16 cellular contexts compared by ENCODE assay signal in the genomic region with DNA sequence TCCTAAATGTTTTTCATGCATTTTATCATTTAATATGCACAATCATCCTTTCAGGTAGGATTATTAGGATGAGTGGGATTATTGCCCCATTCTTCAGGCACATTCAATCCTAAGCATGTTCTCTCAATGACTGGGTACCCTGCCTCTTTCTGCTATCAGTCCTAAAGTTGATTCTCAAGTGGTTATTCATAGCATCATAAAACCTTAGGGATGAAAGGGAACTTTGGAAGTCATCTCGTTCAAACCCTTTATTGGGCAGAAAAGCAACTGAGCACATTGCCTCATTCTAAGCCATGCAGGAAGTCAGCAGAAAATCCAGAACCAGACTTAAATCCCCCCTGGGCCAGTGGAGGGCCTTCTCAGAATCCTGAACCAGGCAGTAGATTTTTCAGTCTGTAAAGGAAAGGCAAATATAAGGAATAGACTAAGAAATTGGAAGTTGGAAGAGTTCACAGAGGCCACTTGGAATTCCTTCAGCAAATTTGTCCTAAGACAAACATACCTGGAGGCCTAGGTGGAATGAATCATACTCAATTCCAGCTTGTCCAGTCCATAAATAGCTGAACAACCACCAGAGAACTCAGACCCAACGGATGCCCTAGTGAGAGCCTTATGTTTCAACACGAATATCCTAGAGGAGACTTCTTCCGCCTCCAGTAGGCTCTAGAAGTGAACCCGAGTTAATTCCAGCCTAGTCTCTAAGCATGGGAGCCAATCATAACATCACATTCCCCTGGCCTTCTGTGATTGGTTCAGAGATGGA.
DNase-seq lines count a peak whose midpoint lies in the region; ATAC-seq, FAIRE-seq and TF ChIP-seq lines count a peak whose summit lies in the region.
"Had no signal": no experiment of that assay in that cellular context is flagged by ENCODE, and none has a peak within 500 bp of the region (broad histone marks: within the 10 kb centered on the region; RNA-seq: fewer than 3 reads in every experiment).

No MANE protein-coding gene starts in this region.

- intact Hi-C loops in HCT116 (cut with micrococcal nuclease) (no loop called here), gastrocnemius medialis (cut with DNase I; ENCODE audit: low total_unique reads) (loop anchor here (5.0 to 10.0 kb wide), 2 partner anchors 114 to 288 kb away; no protein-coding TSS in a partner anchor)

- H3K9me2 ChIP-seq in HCT116 (ENCODE audit: insufficient read depth) = no peaks in the 10 kb centered on the region

- no peak for TF ChIP-seq RAD21 in HCT116 (IDR thresholded peaks at IDR 0.05; ENCODE audit: low read depth)

- peaks cover 19% of the 10 kb centered on the region for H3K27me3 ChIP-seq in HCT116 (ENCODE audit: insufficient read depth, low read length)
- no peaks in the 10 kb centered on the region for H3K27me3 ChIP-seq in RWPE2 (ENCODE audit: insufficient read depth, poor library complexity, severe bottlenecking)
- no peaks in the 10 kb centered on the region for H3K27me3 ChIP-seq in foreskin keratinocyte
- no peaks in the 10 kb centered on the region for H3K27me3 ChIP-seq in gastrocnemius medialis

- DNase-seq in HCT116 (ENCODE audit: low read depth, low spot score) = no peak
- no peak for DNase-seq in RWPE2 (ENCODE audit: low spot score)
- peak; percentile 58 to 79 for DNase-seq in foreskin keratinocyte
- no peak for DNase-seq in gastrocnemius medialis
- no peak for DNase-seq in HCEC 1CT
- DNase-seq in urothelium cell line (ENCODE audit: low spot score) = no peak
- DNase-seq: CD4-positive, CD25-positive, alpha-beta regulatory T cell; DMS79; IMR-90; Karpas-422; NCI-H1417; NCI-H187 treated with DMSO at 0.1 percent for 48 hours; NCI-H526 treated with DMSO at 0.1 percent for 48 hours; RPMI8226 had no signal

- in situ Hi-C loops in gastrocnemius medialis (cut with MboI; ENCODE audit: low sequenced_read_pairs in 4 of 4) = no loop called here

- no peak for ATAC-seq in HCT116
- peak; percentile 97 for ATAC-seq in RWPE2 (ENCODE audit: low read depth)
- ATAC-seq in foreskin keratinocyte = peak; percentile 62
- no peak for ATAC-seq in gastrocnemius medialis
- no peak for ATAC-seq in HG02678 (IDR thresholded peaks at IDR 0.05; ENCODE audit: unreplicated experiment)

- no peak overlapping the region for H3K9ac ChIP-seq in HCT116 (ENCODE audit: low read length)

- no peak for FAIRE-seq in urothelium cell line (lab: Jason Lieb, UNC)
- FAIRE-seq: H54 had no signal

- POLR2A ChIA-PET in HCT116 (lab: Charles Lee) = no interaction called here

- H3K36me3 ChIP-seq in HCT116 (ENCODE audit: control insufficient read depth in 1 of 2, insufficient read depth in 2 of 2, low read length in 2 of 2) (no peaks in the 10 kb centered on the region), RWPE2 (ENCODE audit: low read depth) (no peaks in the 10 kb centered on the region), gastrocnemius medialis (no peaks in the 10 kb centered on the region)

- RAD21 ChIA-PET in HCT116 (lab: Charles Lee; ENCODE audit: low non-redundant PET in 1 of 2, low total read pairs in 2 of 2, uncharacterized antibody in 2 of 2, unreplicated experiment in 2 of 2) = no interaction called here

- H3K4me2 ChIP-seq in HCT116 (ENCODE audit: low read length) = 0 out of 2 replicates have a peak overlapping the region, but pooled peaks have one; percentile 13

- peaks cover 0 to 8% of the 10 kb centered on the region in 2 experiments; a peak in 1 of 4 replicates for H3K4me1 ChIP-seq in HCT116 (ENCODE audit: control insufficient read depth in 1 of 2, insufficient read depth in 2 of 2, low read length in 2 of 2)
- H3K4me1 ChIP-seq in RWPE2 (ENCODE audit: insufficient read depth, poor library complexity, severe bottlenecking) = peaks cover 16% of the 10 kb centered on the region
- H3K4me1 ChIP-seq in foreskin keratinocyte = no peaks in the 10 kb centered on the region
- H3K4me1 ChIP-seq in gastrocnemius medialis = no peaks in the 10 kb centered on the region

- H3K4me3 ChIP-seq in HCT116 (replicated peaks in 1 of 2; ENCODE audit: low read depth in 1 of 2, low read length in 2 of 2) = no peak overlapping the region
- no peak overlapping the region for H3K4me3 ChIP-seq in RWPE2 (ENCODE audit: severe bottlenecking)
- H3K4me3 ChIP-seq in gastrocnemius medialis = no peak overlapping the region

- CTCF ChIA-PET in HCT116 (lab: Charles Lee) = no interaction called here

- H3K27ac ChIP-seq in HCT116 (ENCODE audit: low read depth, low read length) (no peak overlapping the region), RWPE2 (ENCODE audit: poor library complexity, severe bottlenecking) (peak overlapping the region; percentile 73), foreskin keratinocyte (no peak overlapping the region), gastrocnemius medialis (peak overlapping the region in 3 of 4 donors; percentile 21 to 77 (median 52))

- no peak for TF ChIP-seq CTCF in HCT116 (IDR thresholded peaks at IDR 0.05 in 2 of 3, conservative IDR thresholded peaks at IDR 0.05 in 1 of 3; ENCODE audit: borderline replicate concordance in 1 of 3, insufficient read depth in 1 of 3, low read depth in 2 of 3, low read length in 2 of 3)
- no peak for TF ChIP-seq CTCF in RWPE2 (IDR thresholded peaks at IDR 0.05; ENCODE audit: poor library complexity, severe bottlenecking)
- TF ChIP-seq CTCF in foreskin keratinocyte (conservative IDR thresholded peaks at IDR 0.05) = no peak
- TF ChIP-seq CTCF in gastrocnemius medialis (IDR thresholded peaks at IDR 0.05 in 4 of 5, conservative IDR thresholded peaks at IDR 0.05 in 1 of 5) = no peak

- no peaks in the 10 kb centered on the region for H3K79me2 ChIP-seq in HCT116 (ENCODE audit: insufficient read depth, low read length)

- TF ChIP-seq POLR2A in HCT116 (IDR thresholded peaks at IDR 0.05; ENCODE audit: borderline replicate concordance, extremely low read depth, insufficient read depth, insufficient read length) = no peak
- TF ChIP-seq POLR2A in gastrocnemius medialis (IDR thresholded peaks at IDR 0.05) = no peak

- BruUV-seq in HCT116 (replicated peaks; lab: Mats Ljungman, UMichigan) = no TSS peak

- no peaks in the 10 kb centered on the region for H3K9me3 ChIP-seq in HCT116 (ENCODE audit: control insufficient read depth in 1 of 2, insufficient read depth in 1 of 2, low read depth in 1 of 2, low read length in 2 of 2)
- H3K9me3 ChIP-seq in RWPE2 (ENCODE audit: severe bottlenecking) = no peaks in the 10 kb centered on the region
- H3K9me3 ChIP-seq in gastrocnemius medialis = no peaks in the 10 kb centered on the region

- no peaks in the 10 kb centered on the region; the same call in 1 of the 2 replicates for H4K20me1 ChIP-seq in HCT116 (ENCODE audit: insufficient read depth)

- H2AFZ ChIP-seq in HCT116 (ENCODE audit: low read depth, low read length, poor library complexity, severe bottlenecking) = no peak overlapping the region

TF ChIP-seq in HCT116, 20 proteins besides CTCF, POLR2A, EP300 and RAD21:
- no peak for TF ChIP-seq ZNF274 (IDR thresholded peaks at IDR 0.05; ENCODE audit: low read depth, low read length)
- TF ChIP-seq YY1 (IDR thresholded peaks at IDR 0.05; ENCODE audit: extremely low read depth, insufficient replicate concordance, low read depth, low read length) = no peak
- no peak for TF ChIP-seq ZFX (IDR thresholded peaks at IDR 0.05)
- TF ChIP-seq CEBPB (IDR thresholded peaks at IDR 0.05; ENCODE audit: low read depth) = no peak
- no peak for TF ChIP-seq EZH2phosphoT487 (IDR thresholded peaks at IDR 0.05; ENCODE audit: borderline replicate concordance)
- TF ChIP-seq ELF1 (IDR thresholded peaks at IDR 0.05; ENCODE audit: borderline replicate concordance, low read depth) = no peak

Comparison
In these comparisons a context has a peak if more than half of its experiments do, and no peak if none do; other contexts are left out.
1. ATAC-seq: peak in RWPE2 (single experiment) and foreskin keratinocyte (single experiment); none in HCT116 (single experiment), gastrocnemius medialis (0 of 2) and HG02678 (single experiment).
2. DNase-seq: peak in foreskin keratinocyte (2 of 2); none in HCT116 (single experiment), RWPE2 (single experiment), gastrocnemius medialis (0 of 2), HCEC 1CT (single experiment) and urothelium cell line (single experiment).
3. H3K27ac ChIP-seq: peak in RWPE2 (single experiment) and gastrocnemius medialis (3 of 4); none in HCT116 (single experiment) and foreskin keratinocyte (single experiment).